11 cellular contexts compared by ENCODE assay signal in genomic region chr19:18156268-18156667, GRCh38. TPM values are rescaled to one million over a fixed set of nuclear protein-coding genes. Genes with fewer than 3 reads are reported as not detected.
DNase-seq lines count a peak whose midpoint lies in the region; ATAC-seq, FAIRE-seq and TF ChIP-seq lines count a peak whose summit lies in the region.
"Had no signal": no experiment of that assay in that cellular context is flagged by ENCODE, and none has a peak within 500 bp of the region (broad histone marks: within the 10 kb centered on the region; RNA-seq: fewer than 3 reads in every experiment).

No MANE protein-coding gene starts in this region.

- TF ChIP-seq CTCF in right atrium auricular region (IDR thresholded peaks at IDR 0.05) (no peak), endodermal cell (conservative IDR thresholded peaks at IDR 0.05) (no peak), pancreas (IDR thresholded peaks at IDR 0.05) (no peak)

- peaks cover 7% of the 10 kb centered on the region for H3F3A ChIP-seq in GM23248 (ENCODE audit: insufficient read depth)

- H3K4me1 Mint-ChIP-seq in endodermal cell, result peaks cover 7% of the 10 kb centered on the region
- peaks cover 28% of the 10 kb centered on the region for H3K4me1 Mint-ChIP-seq in activated CD4-positive, alpha-beta T cell treated with anti-CD3 and anti-CD28 coated beads for 36 hours

- H3K4me3 ChIP-seq in right atrium auricular region (no peak overlapping the region), endodermal cell (ENCODE audit: low read length) (no peak overlapping the region), pancreas (no peak overlapping the region), GM23248 (no peak overlapping the region)
- H3K4me3 ChIP-seq: cardiac muscle cell had no signal

- H3K9ac ChIP-seq in endodermal cell (ENCODE audit: extremely low read depth, low read length, poor library complexity, severe bottlenecking), result no peak overlapping the region
- no peak overlapping the region for H3K9ac ChIP-seq in GM23248

- whole genome bisulfite sequencing in endodermal cell (ENCODE audit: insufficient coverage in 1 of 2, insufficient read length in 1 of 2), 2 experiments, result 90 to 98% methylated on average over 4 to 5 of the region's 6 CpGs
- WGBS in pancreas, 2 donors, result 87 to 92% methylated on average over 5 to 6 of the region's 6 CpGs
- 93 to 96% methylated on average over 6 of the region's 6 CpGs for WGBS in GM23248 (ENCODE audit: low coverage in 1 of 2, low lambda C conversion rate in 2 of 2, missing lambda C conversion rate in 2 of 2), 2 experiments

- no peak for ATAC-seq in left ventricle myocardium superior
- ATAC-seq in pancreas, result no peak
- ATAC-seq in HG02642 (IDR thresholded peaks at IDR 0.05; ENCODE audit: poor library complexity, unreplicated experiment), result no peak
- no peak for ATAC-seq in activated CD4-positive, alpha-beta T cell treated with anti-CD3 and anti-CD28 coated beads for 36 hours

- H3K9me2 ChIP-seq in GM23248 (ENCODE audit: insufficient read depth), result no peaks in the 10 kb centered on the region

- H2AFZ ChIP-seq in GM23248, result no peak overlapping the region

- no peak overlapping the region for H3K4me3 Mint-ChIP-seq in endodermal cell
- no peak overlapping the region for H3K4me3 Mint-ChIP-seq in activated CD4-positive, alpha-beta T cell treated with anti-CD3 and anti-CD28 coated beads for 36 hours

- no peaks in the 10 kb centered on the region for H3K27me3 Mint-ChIP-seq in endodermal cell (ENCODE audit: insufficient read depth)
- no peaks in the 10 kb centered on the region for H3K27me3 Mint-ChIP-seq in activated CD4-positive, alpha-beta T cell treated with anti-CD3 and anti-CD28 coated beads for 36 hours

- POLR2A ChIA-PET in activated CD4-positive, alpha-beta T cell treated with anti-CD3 and anti-CD28 coated beads for 36 hours (lab: Charles Lee), result no interaction called here

- H3K27ac ChIP-seq in right atrium auricular region (peak overlapping the region; percentile 72 to 79), endodermal cell (ENCODE audit: low read depth, low read length) (no peak overlapping the region), pancreas (peak overlapping the region; percentile 33 to 62 (median 46)), GM23248 (no peak overlapping the region)

- CTCF ChIA-PET in activated CD4-positive, alpha-beta T cell treated with anti-CD3 and anti-CD28 coated beads for 36 hours (lab: Charles Lee), result interaction anchor here (1.4 kb wide), 1 partner anchor 43 kb away, joined by 5 read pairs; no protein-coding TSS in a partner anchor

- H3K27ac Mint-ChIP-seq in endodermal cell, result peak overlapping the region; percentile 50
- no peak overlapping the region for H3K27ac Mint-ChIP-seq in activated CD4-positive, alpha-beta T cell treated with anti-CD3 and anti-CD28 coated beads for 36 hours

- H3K4me1 ChIP-seq in right atrium auricular region (peaks cover 0 to 42% of the 10 kb centered on the region in 2 donors), endodermal cell (ENCODE audit: control insufficient read depth, insufficient read depth, low read length) (no peaks in the 10 kb centered on the region), pancreas (peaks cover 13 to 29% (median 16%) of the 10 kb centered on the region in 3 donors), GM23248 (ENCODE audit: insufficient read depth) (peaks cover 10% of the 10 kb centered on the region)

- no peak overlapping the region for H3K4me2 ChIP-seq in GM23248 (ENCODE audit: unreplicated experiment)

- peaks cover 10% of the 10 kb centered on the region for H3K36me3 Mint-ChIP-seq in endodermal cell (ENCODE audit: low read depth)
- H3K36me3 Mint-ChIP-seq in activated CD4-positive, alpha-beta T cell treated with anti-CD3 and anti-CD28 coated beads for 36 hours (ENCODE audit: low read depth), result peaks cover 4% of the 10 kb centered on the region

- in situ Hi-C loops in GM23248 (cut with MboI), result no loop called here

- intact Hi-C loops in left ventricle myocardium superior (cut with micrococcal nuclease) (no loop called here), pancreas (cut with DNase I) (no loop called here)
- intact Hi-C loops in activated CD4-positive, alpha-beta T cell treated with anti-CD3 and anti-CD28 coated beads for 36 hours (cut with DNase I, micrococcal nuclease), result loop anchor here in 1 of 2 experiments (10.0 kb wide), 1 partner anchor 151 kb away; the partner anchor contains the start of gene ARRDC2

- H3K36me3 ChIP-seq in right atrium auricular region (no peaks in the 10 kb centered on the region), endodermal cell (ENCODE audit: control insufficient read depth, insufficient read depth, low read length) (peaks cover 8% of the 10 kb centered on the region), pancreas (no peaks in the 10 kb centered on the region), GM23248 (ENCODE audit: low read depth) (no peaks in the 10 kb centered on the region)
- H3K36me3 ChIP-seq: cardiac muscle cell had no signal

- no peak for FAIRE-seq in pancreas (lab: Jason Lieb, UNC)
- FAIRE-seq: GM12891 had no signal

- H3K27me3 ChIP-seq in right atrium auricular region (no peaks in the 10 kb centered on the region), endodermal cell (ENCODE audit: control insufficient read depth, insufficient read depth, low read length, poor library complexity, severe bottlenecking) (no peaks in the 10 kb centered on the region), pancreas (no peaks in the 10 kb centered on the region), GM23248 (replicated peaks; ENCODE audit: insufficient read depth) (no peaks in the 10 kb centered on the region)
- H3K27me3 ChIP-seq: cardiac muscle cell had no signal

- H3K9me3 ChIP-seq in right atrium auricular region (no peaks in the 10 kb centered on the region), endodermal cell (ENCODE audit: control insufficient read depth, low read length) (no peaks in the 10 kb centered on the region), pancreas (no peaks in the 10 kb centered on the region), GM23248 (ENCODE audit: low read depth) (no peaks in the 10 kb centered on the region)

- no peaks in the 10 kb centered on the region for H4K20me1 ChIP-seq in GM23248 (ENCODE audit: insufficient read depth)

- H3K9me3 Mint-ChIP-seq in endodermal cell, result no peaks in the 10 kb centered on the region
- no peaks in the 10 kb centered on the region for H3K9me3 Mint-ChIP-seq in activated CD4-positive, alpha-beta T cell treated with anti-CD3 and anti-CD28 coated beads for 36 hours (ENCODE audit: low read depth)

- H3K79me2 ChIP-seq in GM23248 (ENCODE audit: insufficient read depth), result peaks cover 24% of the 10 kb centered on the region

- DNase-seq in right atrium auricular region (ENCODE audit: low spot score), result no peak
- DNase-seq in left ventricle myocardium superior, result no peak
- DNase-seq in endodermal cell, result no peak
- peak in 1 of 6 donors; percentile 22 for DNase-seq in pancreas
- no peak for DNase-seq in GM19238 (ENCODE audit: insufficient read length, low spot score)
- DNase-seq in activated CD4-positive, alpha-beta T cell treated with anti-CD3 and anti-CD28 coated beads for 36 hours, result no peak
- no peak for DNase-seq in GM23248
- DNase-seq: NCI-H2081 treated with DMSO at 0.1 percent for 48 hours had no signal

RNA-seq across cellular contexts. Expression of gene PIK3R2, which starts 3.3 kb away (rescaled TPM):
- total RNA-seq in right atrium auricular region, result 10 to 100 TPM; 18.7 to 19.0 TPM
- total RNA-seq in left ventricle myocardium superior, result 29.6 TPM
- 10 to 100 TPM; 52.9 to 58.8 TPM for total RNA-seq in endodermal cell
- polyA plus RNA-seq in endodermal cell (2013, experiment 1 of 2), result 57.1 TPM
- polyA plus RNA-seq in endodermal cell (2013, experiment 2 of 2), result 50.7 TPM
- 10 to 100 TPM; 11.6 to 21.2 (median 12.2) TPM for total RNA-seq in pancreas
- 1 to 10 TPM; 4.3 to 6.5 TPM for polyA plus RNA-seq in pancreas
- total RNA-seq in activated CD4-positive, alpha-beta T cell treated with anti-CD3 and anti-CD28 coated beads for 36 hours, result 10 to 100 TPM; 18.9 to 20.2 TPM
- total RNA-seq in GM23248 (2014; rRNA removed; shearing (Covaris generic)), result 29.2 and 48.9 TPM in 2 replicates
- 1.5 and 1.6 TPM in 2 replicates for polyA plus RNA-seq in GM23248 (2016; fragmentation: Nextera tagmentation; extraction: Ambion mirVana)

RNA-seq across cellular contexts. Expression of gene IFI30, which starts 17.3 kb away (rescaled TPM):
- total RNA-seq in right atrium auricular region (10 to 100 TPM in 1 of 2 donors, 1 to 10 TPM in 1; 8.1 to 43.2 TPM), left ventricle myocardium superior (20.6 TPM), endodermal cell (10 to 100 TPM; 10.6 to 11.0 TPM), pancreas (100 to 1,000 TPM in 1 of 6 donors, 10 to 100 TPM in 5; 12.2 to 108 (median 23.2) TPM)
- polyA plus RNA-seq in endodermal cell (2013, experiment 1 of 2), result 6.8 TPM
- polyA plus RNA-seq in endodermal cell (2013, experiment 2 of 2), result 3.1 TPM
- polyA plus RNA-seq in pancreas (10 to 100 TPM; 21.4 to 22.2 TPM), GM23248 (2016; fragmentation: Nextera tagmentation; extraction: Ambion mirVana) (10.3 and 14.3 TPM in 2 replicates)
- total RNA-seq in activated CD4-positive, alpha-beta T cell treated with anti-CD3 and anti-CD28 coated beads for 36 hours, result 10 to 100 TPM; 20.4 to 29.5 TPM
- 0.86 and 15.9 TPM in 2 replicates for total RNA-seq in GM23248 (2014; rRNA removed; shearing (Covaris generic))
- polyA plus RNA-seq: cardiac muscle cell had no signal

RNA-seq across cellular contexts. Expression of gene MPV17L2, which starts 36.8 kb away (rescaled TPM):
- total RNA-seq in right atrium auricular region, result 10 to 100 TPM; 28.3 to 40.8 TPM
- total RNA-seq in left ventricle myocardium superior, result 9.0 TPM
- total RNA-seq in endodermal cell, result 10 to 100 TPM; 20.9 to 21.8 TPM
- polyA plus RNA-seq in endodermal cell (2013, experiment 1 of 2), result 21.9 TPM
- polyA plus RNA-seq in endodermal cell (2013, experiment 2 of 2), result 18.8 TPM
- 1 to 10 TPM; 2.8 to 6.2 (median 4.0) TPM for total RNA-seq in pancreas
- 10 to 100 TPM in 1 of 2 donors, 1 to 10 TPM in 1; 9.9 to 10.4 TPM for polyA plus RNA-seq in pancreas
- total RNA-seq in activated CD4-positive, alpha-beta T cell treated with anti-CD3 and anti-CD28 coated beads for 36 hours, result 1 to 10 TPM; 5.7 to 6.2 TPM
- 43.2 and 69.4 TPM in 2 replicates for total RNA-seq in GM23248 (2014; rRNA removed; shearing (Covaris generic))
- polyA plus RNA-seq in GM23248 (2016; fragmentation: Nextera tagmentation; extraction: Ambion mirVana), result 21.0 and 22.4 TPM in 2 replicates

RNA-seq across cellular contexts. Expression of gene RAB3A, which starts 47.6 kb away (rescaled TPM):
- total RNA-seq in right atrium auricular region (10 to 100 TPM in 1 of 2 donors, 1 to 10 TPM in 1; 8.6 to 27.0 TPM), left ventricle myocardium superior (35.5 TPM), endodermal cell (1 to 10 TPM; 3.6 to 3.9 TPM), pancreas (1 to 10 TPM in 5 of 6 donors, under 1 TPM in 1; 0.79 to 2.6 (median 1.6) TPM)
- 13.9 TPM for polyA plus RNA-seq in endodermal cell (2013, experiment 1 of 2)
- polyA plus RNA-seq in endodermal cell (2013, experiment 2 of 2), result 13.6 TPM
- polyA plus RNA-seq in pancreas (1 to 10 TPM; 2.3 to 4.4 TPM), GM23248 (2016; fragmentation: Nextera tagmentation; extraction: Ambion mirVana) (1.9 and 2.0 TPM in 2 replicates)
- 1 to 10 TPM; 5.6 to 8.9 TPM for total RNA-seq in activated CD4-positive, alpha-beta T cell treated with anti-CD3 and anti-CD28 coated beads for 36 hours
- total RNA-seq in GM23248 (2014; rRNA removed; shearing (Covaris generic)), result 1.4 and 1.8 TPM in 2 replicates

RNA-seq across cellular contexts. Expression of gene MAST3, which starts 58.7 kb away (rescaled TPM):
- 1 to 10 TPM; 5.8 to 7.5 TPM for total RNA-seq in right atrium auricular region
- 5.6 TPM for total RNA-seq in left ventricle myocardium superior
- 10 to 100 TPM; 13.0 to 15.1 TPM for total RNA-seq in endodermal cell
- polyA plus RNA-seq in endodermal cell (2013, experiment 1 of 2), result 9.3 TPM
- polyA plus RNA-seq in endodermal cell (2013, experiment 2 of 2), result 8.2 TPM
- 10 to 100 TPM; 19.7 to 27.5 (median 24.2) TPM for total RNA-seq in pancreas
- 10 to 100 TPM; 13.7 to 24.7 TPM for polyA plus RNA-seq in pancreas
- total RNA-seq in activated CD4-positive, alpha-beta T cell treated with anti-CD3 and anti-CD28 coated beads for 36 hours, result 10 to 100 TPM; 17.4 to 20.1 TPM
- 3.2 and 3.8 TPM in 2 replicates for total RNA-seq in GM23248 (2014; rRNA removed; shearing (Covaris generic))
- polyA plus RNA-seq in GM23248 (2016; fragmentation: Nextera tagmentation; extraction: Ambion mirVana), result 5.6 and 6.1 TPM in 2 replicates

Comparison
In these comparisons a context has a peak if more than half of its experiments do, and no peak if none do; other contexts are left out.
1. H3K27ac ChIP-seq: peak in right atrium auricular region (2 of 2) and pancreas (4 of 4); none in endodermal cell (single experiment) and GM23248 (single experiment).